Comparison of ENCODE assay signal across 23 cellular contexts in genomic region chrX:10140264-10140663, GRCh38.
"Had no signal": no experiment of that assay in that cellular context is flagged by ENCODE, and none has a peak within 500 bp of the region (broad histone marks: within the 10 kb centered on the region; RNA-seq: fewer than 3 reads in every experiment).

No MANE protein-coding gene starts in this region.

- H3K27me3 Mint-ChIP-seq: naive thymus-derived CD4-positive, alpha-beta T cell had no signal

- H3K4me1 Mint-ChIP-seq: naive thymus-derived CD4-positive, alpha-beta T cell had no signal

- H3K4me1 ChIP-seq: esophagus muscularis mucosa, foreskin keratinocyte, gastroesophageal sphincter, heart left ventricle, left lung, lower lobe of right lung had no signal

- H3K4me3 ChIP-seq: coronary artery, dorsolateral prefrontal cortex, esophagus muscularis mucosa, gastroesophageal sphincter, heart left ventricle, hepatocyte, left lung, lower lobe of right lung had no signal

- DNase-seq: dermis blood vessel endothelial cell; dorsolateral prefrontal cortex; effector CD4-positive, alpha-beta T cell; effector memory CD4-positive, alpha-beta T cell; foreskin keratinocyte; heart left ventricle; hypothalamus; left cardiac atrium; left lung; left ventricle myocardium superior; lower lobe of right lung; mesenchymal stem cell; midbrain; naive thymus-derived CD4-positive, alpha-beta T cell had no signal

- H3K4me2 ChIP-seq: hepatocyte had no signal

- H3K27ac Mint-ChIP-seq: naive thymus-derived CD4-positive, alpha-beta T cell had no signal

- H3K4me3 Mint-ChIP-seq: naive thymus-derived CD4-positive, alpha-beta T cell had no signal

- ATAC-seq: foreskin keratinocyte; gastroesophageal sphincter; heart left ventricle; left cardiac atrium; left lung; left ventricle myocardium superior; lower lobe of right lung; naive thymus-derived CD4-positive, alpha-beta T cell had no signal

- H3K79me2 ChIP-seq: hepatocyte had no signal

- H3K9me3 ChIP-seq: esophagus muscularis mucosa, gastroesophageal sphincter, heart left ventricle, left lung, lower lobe of right lung had no signal

- FAIRE-seq: colon, endothelial cell of umbilical vein, frontal cortex, islet of Langerhans, keratinocyte had no signal

- H3K27me3 ChIP-seq: esophagus muscularis mucosa, foreskin keratinocyte, gastroesophageal sphincter, heart left ventricle, hepatocyte, left lung had no signal

- H2AFZ ChIP-seq: hepatocyte had no signal

- H3K27ac ChIP-seq: coronary artery, dorsolateral prefrontal cortex, esophagus muscularis mucosa, foreskin keratinocyte, gastroesophageal sphincter, heart left ventricle, hepatocyte, left lung, lower lobe of right lung had no signal
